In genomic region chr4:127783026-127783769, GRCh38 we compare ENCODE assay signal across 8 cellular contexts. TPM values are rescaled to one million over a fixed set of nuclear protein-coding genes. Genes with fewer than 3 reads are reported as not detected.
DNase-seq lines count a peak whose midpoint lies in the region; ATAC-seq and TF ChIP-seq lines count a peak whose summit lies in the region.

No MANE protein-coding gene starts in this region.

- H3K27ac ChIP-seq in hepatocyte: peak overlapping the region; percentile 63

- H3K9me3 ChIP-seq in hepatocyte (ENCODE audit: low read depth): no peaks in the 10 kb centered on the region

- H3K79me2 ChIP-seq in hepatocyte: no peaks in the 10 kb centered on the region

- peak overlapping the region; percentile 88 for H3K4me3 ChIP-seq in astrocyte of the spinal cord (ENCODE audit: low read depth, low read length)
- H3K4me3 ChIP-seq in hepatocyte: peak overlapping the region; percentile 79

- POLR2A ChIA-PET in activated CD4-positive, alpha-beta T cell treated with anti-CD3 and anti-CD28 coated beads, Interleukin-2, amount 10 ng/mL, durations not matched to agents 7 days and 5 days (lab: Charles Lee): no interaction called here

- no peaks in the 10 kb centered on the region for H3K4me1 ChIP-seq in hepatocyte (ENCODE audit: insufficient read depth)

- no peaks in the 10 kb centered on the region for H4K20me1 ChIP-seq in hepatocyte (ENCODE audit: insufficient read depth, poor library complexity, severe bottlenecking)

- H3K36me3 Mint-ChIP-seq in activated CD4-positive, alpha-beta T cell treated with anti-CD3 and anti-CD28 coated beads, Interleukin-2, amount 10 ng/mL, durations not matched to agents 7 days and 5 days (ENCODE audit: low read depth): no peaks in the 10 kb centered on the region
- no peaks in the 10 kb centered on the region for H3K36me3 Mint-ChIP-seq in progenitor cell of endocrine pancreas (ENCODE audit: insufficient read depth)

- H3K36me3 ChIP-seq in hepatocyte (replicated peaks; ENCODE audit: insufficient read depth, low read depth): no peaks in the 10 kb centered on the region

- H3K4me2 ChIP-seq in hepatocyte: peak overlapping the region; percentile 95

- TF ChIP-seq CTCF in astrocyte of the spinal cord (IDR thresholded peaks at IDR 0.05; ENCODE audit: low read depth, low read length): no peak
- TF ChIP-seq CTCF in hepatocyte (IDR thresholded peaks at IDR 0.05; ENCODE audit: poor library complexity): no peak
- no peak for TF ChIP-seq CTCF in progenitor cell of endocrine pancreas (IDR thresholded peaks at IDR 0.05; ENCODE audit: unreplicated experiment)

- no peak for DNase-seq in activated CD4-positive, alpha-beta T cell treated with anti-CD3 and anti-CD28 coated beads, Interleukin-2, amount 10 ng/mL, durations not matched to agents 7 days and 5 days
- no peak for DNase-seq in activated CD4-positive, alpha-beta T cell treated with anti-CD3 and anti-CD28 coated beads for 48 hours
- DNase-seq in NCI-H446 treated with DMSO at 0.1 percent for 48 hours (lab: John Stamatoyannopoulos, UW): peak; percentile 65
- DNase-seq in astrocyte of the spinal cord (ENCODE audit: low read depth, low spot score): peak; percentile 62
- peak; percentile 64 for DNase-seq in hepatocyte (ENCODE audit: low spot score)
- DNase-seq in progenitor cell of endocrine pancreas (ENCODE audit: low spot score, unreplicated experiment): peak; percentile 22

- no peak overlapping the region for H3K27ac Mint-ChIP-seq in activated CD4-positive, alpha-beta T cell treated with anti-CD3 and anti-CD28 coated beads, Interleukin-2, amount 10 ng/mL, durations not matched to agents 7 days and 5 days
- peak overlapping the region; percentile 95 for H3K27ac Mint-ChIP-seq in progenitor cell of endocrine pancreas

- ATAC-seq in HG02678 (IDR thresholded peaks at IDR 0.05; ENCODE audit: unreplicated experiment): peak; percentile 19
- no peak for ATAC-seq in HG03097 (IDR thresholded peaks at IDR 0.05; ENCODE audit: low FRiP score, unreplicated experiment)

- no peaks in the 10 kb centered on the region for H3K9me2 ChIP-seq in hepatocyte (replicated peaks; ENCODE audit: insufficient read depth)

- H3K27me3 Mint-ChIP-seq in activated CD4-positive, alpha-beta T cell treated with anti-CD3 and anti-CD28 coated beads, Interleukin-2, amount 10 ng/mL, durations not matched to agents 7 days and 5 days: peaks cover 62% of the 10 kb centered on the region
- peaks cover 30% of the 10 kb centered on the region for H3K27me3 Mint-ChIP-seq in progenitor cell of endocrine pancreas

- no peaks in the 10 kb centered on the region for H3K9me3 Mint-ChIP-seq in activated CD4-positive, alpha-beta T cell treated with anti-CD3 and anti-CD28 coated beads, Interleukin-2, amount 10 ng/mL, durations not matched to agents 7 days and 5 days
- no peaks in the 10 kb centered on the region for H3K9me3 Mint-ChIP-seq in progenitor cell of endocrine pancreas (ENCODE audit: low read depth)

- H3K27me3 ChIP-seq in hepatocyte: no peaks in the 10 kb centered on the region

- peaks cover 19% of the 10 kb centered on the region for H3K4me1 Mint-ChIP-seq in activated CD4-positive, alpha-beta T cell treated with anti-CD3 and anti-CD28 coated beads, Interleukin-2, amount 10 ng/mL, durations not matched to agents 7 days and 5 days
- peaks cover 15% of the 10 kb centered on the region for H3K4me1 Mint-ChIP-seq in progenitor cell of endocrine pancreas (ENCODE audit: low read depth)

- 20% methylated on average over 25 of the region's 25 CpGs for WGBS in hepatocyte (ENCODE audit: low lambda C conversion rate, missing lambda C conversion rate)

- H3K4me3 Mint-ChIP-seq in activated CD4-positive, alpha-beta T cell treated with anti-CD3 and anti-CD28 coated beads, Interleukin-2, amount 10 ng/mL, durations not matched to agents 7 days and 5 days: peak overlapping the region; percentile 78
- peak overlapping the region; percentile 86 for H3K4me3 Mint-ChIP-seq in progenitor cell of endocrine pancreas (ENCODE audit: low read depth)

- in situ Hi-C loops in astrocyte of the spinal cord (cut with HindIII; ENCODE audit: low sequenced_read_pairs): no loop called here

- CTCF ChIA-PET in activated CD4-positive, alpha-beta T cell treated with anti-CD3 and anti-CD28 coated beads, Interleukin-2, amount 10 ng/mL, durations not matched to agents 7 days and 5 days (lab: Charles Lee): interaction anchor here (0.6 kb wide), 2 partner anchors 182 to 322 kb away, joined by 3 to 5 read pairs; no protein-coding TSS in a partner anchor

- H2AFZ ChIP-seq in hepatocyte: peak overlapping the region; percentile 82

RNA-seq across cellular contexts. Expression of gene HSPA4L, which starts 1.1 kb away (rescaled TPM):
- total RNA-seq in activated CD4-positive, alpha-beta T cell treated with anti-CD3 and anti-CD28 coated beads, Interleukin-2, amount 10 ng/mL, durations not matched to agents 7 days and 5 days: under 1 TPM; 0.02 to 0.27 TPM
- 2.7 and 3.5 TPM in 2 replicates for total RNA-seq in hepatocyte
- 1.7 and 2.2 TPM in 2 replicates for polyA plus RNA-seq in hepatocyte
- total RNA-seq in progenitor cell of endocrine pancreas: 3.5 and 4.8 TPM in 2 replicates

RNA-seq across cellular contexts. Expression of gene SLC25A31, which starts 53.0 kb away (rescaled TPM):
- total RNA-seq in activated CD4-positive, alpha-beta T cell treated with anti-CD3 and anti-CD28 coated beads, Interleukin-2, amount 10 ng/mL, durations not matched to agents 7 days and 5 days: not detected
- total RNA-seq in hepatocyte: not detected in 2 replicates
- not detected in 2 replicates for polyA plus RNA-seq in hepatocyte
- total RNA-seq in progenitor cell of endocrine pancreas: not detected in 2 replicates

Comparison
In these comparisons a context has a peak if more than half of its experiments do, and no peak if none do; other contexts are left out.
1. DNase-seq: peak in NCI-H446 treated with DMSO at 0.1 percent for 48 hours (single experiment), astrocyte of the spinal cord (single experiment), hepatocyte (single experiment) and progenitor cell of endocrine pancreas (single experiment); none in activated CD4-positive, alpha-beta T cell treated with anti-CD3 and anti-CD28 coated beads, Interleukin-2, amount 10 ng/mL, durations not matched to agents 7 days and 5 days (single experiment) and activated CD4-positive, alpha-beta T cell treated with anti-CD3 and anti-CD28 coated beads for 48 hours (single experiment).